In the genomic region with DNA sequence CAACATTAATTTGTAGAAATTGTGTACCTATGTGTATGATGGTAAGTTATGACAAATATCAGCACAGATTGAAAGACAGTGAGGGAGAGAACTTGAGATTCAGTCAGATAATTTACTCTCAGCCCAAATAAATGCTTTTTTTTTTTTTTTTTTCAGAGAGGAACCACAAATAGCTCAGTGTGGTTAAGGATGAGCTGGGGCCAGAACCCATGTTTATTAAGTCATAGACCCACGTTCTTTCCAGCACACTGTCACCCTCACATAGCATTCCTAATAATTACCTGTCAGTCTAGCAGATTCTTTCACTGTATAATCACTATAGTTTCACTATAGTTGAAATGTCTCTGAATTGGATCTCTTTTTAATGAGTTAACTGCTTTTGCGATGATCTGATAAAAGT, we compare ENCODE assay signal across 26 cellular contexts.
DNase-seq lines count a peak whose midpoint lies in the region; ATAC-seq and TF ChIP-seq lines count a peak whose summit lies in the region.
"Had no signal": no experiment of that assay in that cellular context is flagged by ENCODE, and none has a peak within 500 bp of the region (broad histone marks: within the 10 kb centered on the region; RNA-seq: fewer than 3 reads in every experiment).

No MANE protein-coding gene starts in this region.

- H3K9me3 ChIP-seq in skeletal muscle satellite cell (replicated peaks; ENCODE audit: low read length) = no peaks in the 10 kb centered on the region
- H3K9me3 ChIP-seq: esophagus squamous epithelium, thyroid gland had no signal

- H3K9ac ChIP-seq in skeletal muscle satellite cell (ENCODE audit: low read depth, low read length) = peak overlapping the region; percentile 19
- H3K9ac ChIP-seq: parathyroid adenoma had no signal

- DNase-seq in ELR (ENCODE audit: low read depth) (peak; percentile 63), NCI-H226 (peak; percentile 24), fibroblast of the aortic adventitia (ENCODE audit: low read depth) (peak; percentile 34), T-helper 9 cell (no peak), superior temporal gyrus (ENCODE audit: extremely low spot score) (no peak), sciatic nerve (ENCODE audit: low spot score) (no peak)
- DNase-seq: activated CD4-positive, alpha-beta T cell treated with anti-CD3 and anti-CD28 coated beads, Interleukin-2, amount 50 U/mL, for 1 hour; aorta; DMS53; esophagus squamous epithelium; glutamatergic neuron; MM.1S; NCI-H146; NCI-H526 treated with DMSO at 0.1 percent for 48 hours; small intestine; stimulated activated CD4-positive, alpha-beta T cell treated with anti-CD3 and anti-CD28 coated beads, Interleukin-4, amount 100 ng/mL, for 1 hour; stimulated activated naive CD4-positive, alpha-beta T cell; T-helper 2 cell; thyroid gland had no signal

- no peak for TF ChIP-seq CTCF in fibroblast of the aortic adventitia (IDR thresholded peaks at IDR 0.05; ENCODE audit: insufficient read depth, low read length)

- no peaks in the 10 kb centered on the region for H3K27me3 ChIP-seq in skeletal muscle satellite cell (ENCODE audit: control insufficient read depth, insufficient read depth, low read length)
- H3K27me3 ChIP-seq: esophagus squamous epithelium, thyroid gland had no signal

- H3K4me3 ChIP-seq in fibroblast of the aortic adventitia (ENCODE audit: low read depth, low read length) = no peak overlapping the region
- H3K4me3 ChIP-seq in skeletal muscle satellite cell (ENCODE audit: low read length) = no peak overlapping the region
- H3K4me3 ChIP-seq: esophagus squamous epithelium, GM23338, SK-N-MC, thyroid gland had no signal

- no peak for ATAC-seq in GM21619 (IDR thresholded peaks at IDR 0.05; ENCODE audit: unreplicated experiment)
- ATAC-seq in sciatic nerve = no peak
- ATAC-seq: GM23338; left lobe of liver; natural killer cell treated with Interleukin-12 subunit alpha and Interleukin-12 subunit beta and Interleukin-15 and Interleukin-18, amount 100 ng/mL, for 72 hours had no signal

- intact Hi-C loops in sciatic nerve (cut with DNase I) = no loop called here

- no peaks in the 10 kb centered on the region for H3K36me3 ChIP-seq in skeletal muscle satellite cell (ENCODE audit: insufficient read depth, low read length)
- H3K36me3 ChIP-seq: esophagus squamous epithelium, thyroid gland had no signal

- peak overlapping the region; percentile 44 for H3K4me2 ChIP-seq in skeletal muscle satellite cell (ENCODE audit: low read length)
- H3K4me2 ChIP-seq: GM23338 had no signal

- peaks cover 49% of the 10 kb centered on the region for H3K4me1 ChIP-seq in skeletal muscle satellite cell (ENCODE audit: control insufficient read depth, insufficient read depth, low read length)
- H3K4me1 ChIP-seq: esophagus squamous epithelium, parathyroid adenoma, thyroid gland had no signal

Comparison
In these comparisons a context has a peak if more than half of its experiments do, and no peak if none do; other contexts are left out.
1. DNase-seq: peak in ELR (single experiment), NCI-H226 (single experiment) and fibroblast of the aortic adventitia (single experiment); none in T-helper 9 cell (single experiment), superior temporal gyrus (single experiment) and sciatic nerve (single experiment).